Comparison of ENCODE assay signal across 1 cellular context in genomic region chr5:139646912-139647391, GRCh38.
TF ChIP-seq lines count a peak whose summit lies in the region.

No MANE protein-coding gene starts in this region.

TF ChIP-seq in HepG2, 621 proteins besides CTCF, POLR2A, EP300 and RAD21 (continued from another document and continues in another):
- TF ChIP-seq HIC2 (CRISPR knock-in tag; IDR thresholded peaks at IDR 0.05; ENCODE audit: low read depth) (peak; percentile 67), IKZF5 (CRISPR knock-in tag; IDR thresholded peaks at IDR 0.05) (peak; percentile 26; the same call in 1 of the 2 replicates), NONO (IDR thresholded peaks at IDR 0.05) (no peak), NONO (CRISPR knock-in tag; conservative IDR thresholded peaks at IDR 0.05) (0 out of 2 replicates have a peak, but pooled peaks have one; percentile 45), NFRKB (IDR thresholded peaks at IDR 0.05) (no peak), ZSCAN20 (CRISPR knock-in tag; IDR thresholded peaks at IDR 0.05; ENCODE audit: borderline replicate concordance) (no peak), AKNA (CRISPR knock-in tag; IDR thresholded peaks at IDR 0.05; ENCODE audit: borderline replicate concordance) (no peak), ARNTL (CRISPR knock-in tag; IDR thresholded peaks at IDR 0.05) (no peak), ZNF138 (CRISPR knock-in tag; IDR thresholded peaks at IDR 0.05; ENCODE audit: low read depth) (no peak), HNRNPLL (IDR thresholded peaks at IDR 0.05; ENCODE audit: low read depth, low read length, poor library complexity, severe bottlenecking) (peak; percentile 36), ASH2L (IDR thresholded peaks at IDR 0.05; ENCODE audit: insufficient read length, low read depth, low read length) (peak; percentile 10), ZNF687 (CRISPR knock-in tag; IDR thresholded peaks at IDR 0.05) (peak; percentile 75), PAXIP1 (CRISPR knock-in tag; conservative IDR thresholded peaks at IDR 0.05) (peak; percentile 61; the same call in 1 of the 2 replicates), ZNF180 (CRISPR knock-in tag; IDR thresholded peaks at IDR 0.05; ENCODE audit: borderline replicate concordance, low read depth) (no peak), NR2F1 (CRISPR knock-in tag; IDR thresholded peaks at IDR 0.05) (peak in 1 of 2 experiments; percentile 12; a peak in 1 of 4 replicates), SYNCRIP (IDR thresholded peaks at IDR 0.05; ENCODE audit: insufficient read depth, low read depth, low read length) (no peak), ZNF780A (CRISPR knock-in tag; IDR thresholded peaks at IDR 0.05) (no peak), NR2F6 (IDR thresholded peaks at IDR 0.05) (peak; percentile 76), NR2F6 (CRISPR knock-in tag; IDR thresholded peaks at IDR 0.05) (peak; percentile 50), ONECUT2 (CRISPR knock-in tag; IDR thresholded peaks at IDR 0.05) (peak; percentile 85), ZNF776 (CRISPR knock-in tag; IDR thresholded peaks at IDR 0.05) (0 out of 2 replicates have a peak, but pooled peaks have one; percentile 6), ELF3 (CRISPR knock-in tag; IDR thresholded peaks at IDR 0.05) (no peak), ZFP37 (CRISPR knock-in tag; IDR thresholded peaks at IDR 0.05; ENCODE audit: borderline replicate concordance) (no peak), ZBTB7B (CRISPR knock-in tag; IDR thresholded peaks at IDR 0.05) (peak; percentile 81; the same call in 1 of the 2 replicates), HCFC1 (IDR thresholded peaks at IDR 0.05; ENCODE audit: low read depth, low read length) (no peak), NFE2L2 (IDR thresholded peaks at IDR 0.05; ENCODE audit: low read length) (no peak), PCBP1 (IDR thresholded peaks at IDR 0.05; ENCODE audit: borderline replicate concordance, low read depth, low read length) (no peak), ZNF292 (CRISPR knock-in tag; IDR thresholded peaks at IDR 0.05; ENCODE audit: borderline replicate concordance, low read depth) (peak; percentile 84; the same call in 1 of the 2 replicates), ZBTB10 (CRISPR knock-in tag; IDR thresholded peaks at IDR 0.05; ENCODE audit: borderline replicate concordance) (no peak), ZNF281 (CRISPR knock-in tag; IDR thresholded peaks at IDR 0.05; ENCODE audit: borderline replicate concordance) (peak; percentile 40; the same call in 1 of the 2 replicates), ZFP90 (CRISPR knock-in tag; IDR thresholded peaks at IDR 0.05; ENCODE audit: borderline replicate concordance) (no peak), POLR2AphosphoS5 (IDR thresholded peaks at IDR 0.05; ENCODE audit: low read depth, low read length) (peak; percentile 38; the same call in 1 of the 2 replicates), ZNF34 (CRISPR knock-in tag; IDR thresholded peaks at IDR 0.05; ENCODE audit: borderline replicate concordance) (no peak), ZNF17 (CRISPR knock-in tag; IDR thresholded peaks at IDR 0.05) (no peak), BCL6 (CRISPR knock-in tag; IDR thresholded peaks at IDR 0.05) (peak; percentile 34; the same call in 1 of the 2 replicates)
